In genomic region chr17:49358638-49359247, GRCh38 we compare ENCODE assay signal across 1 cellular context.
TF ChIP-seq lines count a peak whose summit lies in the region.

No MANE protein-coding gene starts in this region.

TF ChIP-seq in WTC11, 78 proteins besides CTCF, POLR2A, EP300 and RAD21 (continued from another document):
- TF ChIP-seq USF2 (CRISPR knock-in tag; IDR thresholded peaks at IDR 0.05) (no peak), CREB1 (CRISPR knock-in tag; IDR thresholded peaks at IDR 0.05) (no peak), ZNF219 (CRISPR knock-in tag; IDR thresholded peaks at IDR 0.05; ENCODE audit: borderline replicate concordance) (no peak), SMAD3 (CRISPR knock-in tag; IDR thresholded peaks at IDR 0.05; ENCODE audit: borderline replicate concordance) (no peak), E2F4 (CRISPR knock-in tag; IDR thresholded peaks at IDR 0.05; ENCODE audit: borderline replicate concordance, low read depth) (no peak), IRF2 (CRISPR knock-in tag; IDR thresholded peaks at IDR 0.05; ENCODE audit: borderline replicate concordance, low read depth) (no peak), TP53 (CRISPR knock-in tag; IDR thresholded peaks at IDR 0.05) (no peak), IRF1 (CRISPR knock-in tag; IDR thresholded peaks at IDR 0.05) (no peak), MAX (CRISPR knock-in tag; IDR thresholded peaks at IDR 0.05) (no peak), PREB (CRISPR knock-in tag; IDR thresholded peaks at IDR 0.05; ENCODE audit: borderline replicate concordance) (no peak), ARID4B (CRISPR knock-in tag; IDR thresholded peaks at IDR 0.05; ENCODE audit: borderline replicate concordance) (no peak)
TF ChIP-seq in WTC11: peak in this region for 0.
